Comparison of ENCODE assay signal across 9 cellular contexts in the genomic region with DNA sequence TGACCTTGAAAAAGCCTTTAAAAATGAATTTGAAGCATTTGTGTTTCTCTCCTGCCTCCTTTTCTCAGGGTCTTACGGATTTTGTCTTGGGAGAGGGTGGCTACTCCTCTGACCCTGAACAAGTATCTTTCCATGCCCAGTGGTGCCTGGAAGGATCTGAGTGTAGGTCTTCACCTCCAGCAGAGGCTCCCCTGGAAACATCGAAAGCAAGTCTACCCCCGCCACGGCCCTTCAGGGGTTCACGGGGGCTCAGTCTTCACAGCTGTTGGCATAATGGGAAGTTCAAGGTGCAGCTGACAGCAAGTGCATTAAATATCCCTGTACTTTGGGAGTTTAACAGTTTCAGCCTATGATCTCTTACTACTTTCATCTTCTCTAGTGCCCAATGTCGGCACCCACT. TPM values are rescaled to one million over a fixed set of nuclear protein-coding genes. Genes with fewer than 3 reads are reported as not detected.
"Had no signal": no experiment of that assay in that cellular context is flagged by ENCODE, and none has a peak within 500 bp of the region (broad histone marks: within the 10 kb centered on the region; RNA-seq: fewer than 3 reads in every experiment).

No MANE protein-coding gene starts in this region.

- H3K4me3 ChIP-seq: GM23248, HAP-1 had no signal

- DNase-seq: GM23248, GOT3, H7, HFFc6, IMR-90 had no signal

- H3K27ac Mint-ChIP-seq: HFFc6 had no signal

- H3K36me3 ChIP-seq: HAP-1 had no signal

- H3K4me1 ChIP-seq: HAP-1 had no signal

- H3K9me3 ChIP-seq: HAP-1 had no signal

- H3K9me3 Mint-ChIP-seq: HFFc6 had no signal

- H3K4me3 Mint-ChIP-seq: HFFc6 had no signal

- H3K27ac ChIP-seq: GM23248 had no signal

- ATAC-seq: HCT116 had no signal

RNA-seq across cellular contexts. Expression of a gene that starts 42.7 kb away (rescaled TPM):
- total RNA-seq: GM23248, H4, HFFc6, HT-29, IMR-90 had no signal
- polyA plus RNA-seq: GM23248, IMR-90 had no signal
